ENCODE assay signal across 1 cellular context in the genomic region with DNA sequence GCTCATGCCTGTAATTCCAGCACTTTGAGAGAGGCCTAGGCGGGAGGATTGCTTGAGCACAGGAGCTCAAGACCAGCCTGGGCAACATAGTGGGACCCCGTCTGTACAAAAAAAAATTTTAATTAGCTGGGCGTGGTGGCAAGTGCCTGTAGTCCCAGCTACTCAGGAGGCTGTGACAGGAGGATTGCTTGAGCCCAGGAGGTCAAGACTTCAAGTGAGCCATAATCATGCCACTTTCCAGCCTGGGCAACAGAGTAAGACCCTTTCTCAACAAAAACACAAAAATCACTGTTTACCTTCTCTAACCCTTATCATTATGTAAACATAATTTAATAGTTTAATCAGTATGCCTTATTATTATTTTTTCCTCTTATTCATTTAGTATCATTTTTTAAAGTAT.
TF ChIP-seq lines count a peak whose summit lies in the region.

No MANE protein-coding gene starts in this region.

TF ChIP-seq in K562, 482 proteins besides CTCF, POLR2A, EP300 and RAD21 (continued from another document):
- TF ChIP-seq KLF16 (IDR thresholded peaks at IDR 0.05): no peak
